In genomic region chr2:85728883-85729824, GRCh38 we compare ENCODE assay signal across 8 cellular contexts. TPM values are rescaled to one million over a fixed set of nuclear protein-coding genes. Genes with fewer than 3 reads are reported as not detected.
DNase-seq lines count a peak whose midpoint lies in the region; ATAC-seq and TF ChIP-seq lines count a peak whose summit lies in the region.

No MANE protein-coding gene starts in this region.

- no peaks in the 10 kb centered on the region for H3K27me3 ChIP-seq in left lung

- TF ChIP-seq CTCF in GM12801 (IDR thresholded peaks at IDR 0.05; ENCODE audit: extremely low read depth, insufficient read length) (peak; percentile 50), chondrocyte (IDR thresholded peaks at IDR 0.05) (peak; percentile 98), left lung (IDR thresholded peaks at IDR 0.05) (peak; percentile 91 to 93)

- H3K4me1 Mint-ChIP-seq in activated CD4-positive, alpha-beta T cell treated with anti-CD3 and anti-CD28 coated beads for 36 hours: no peaks in the 10 kb centered on the region
- H3K4me1 Mint-ChIP-seq in chondrocyte (ENCODE audit: low read depth): peaks cover 4% of the 10 kb centered on the region

- H3K4me3 ChIP-seq in left lung: no peak overlapping the region

- ATAC-seq in HG02938 (IDR thresholded peaks at IDR 0.05; ENCODE audit: unreplicated experiment) (peak; percentile 45), left lung (peak; percentile 98), HG02970 (IDR thresholded peaks at IDR 0.05; ENCODE audit: low FRiP score, unreplicated experiment) (no peak)
- peak; percentile 94 for ATAC-seq in activated CD4-positive, alpha-beta T cell treated with anti-CD3 and anti-CD28 coated beads for 36 hours

- peak overlapping the region; percentile 26 to 65 for H3K27ac ChIP-seq in left lung

- no peaks in the 10 kb centered on the region for H3K36me3 ChIP-seq in left lung

- POLR2A ChIA-PET in activated CD4-positive, alpha-beta T cell treated with anti-CD3 and anti-CD28 coated beads for 36 hours (lab: Charles Lee): interaction anchor here (0.6 kb wide), 1 partner anchor 42 kb away, joined by 3 read pairs; no protein-coding TSS in a partner anchor

- H3K9me3 ChIP-seq in left lung: no peaks in the 10 kb centered on the region

- intact Hi-C loops in activated CD4-positive, alpha-beta T cell treated with anti-CD3 and anti-CD28 coated beads for 36 hours (cut with DNase I, micrococcal nuclease): loop anchor here (1.0 to 10.0 kb wide), 4 partner anchors 76 to 353 kb away; no protein-coding TSS in a partner anchor
- intact Hi-C loops in left lung (cut with DNase I): loop anchor here in 1 of 2 donors (5.0 kb wide), 1 partner anchor 68 kb away; no protein-coding TSS in a partner anchor

- peaks cover 17 to 41% of the 10 kb centered on the region in 2 donors for H3K4me1 ChIP-seq in left lung

- H3K4me3 Mint-ChIP-seq in activated CD4-positive, alpha-beta T cell treated with anti-CD3 and anti-CD28 coated beads for 36 hours: no peak overlapping the region
- no peak overlapping the region for H3K4me3 Mint-ChIP-seq in chondrocyte (ENCODE audit: unreplicated experiment)

- CTCF ChIA-PET in activated CD4-positive, alpha-beta T cell treated with anti-CD3 and anti-CD28 coated beads for 36 hours (lab: Charles Lee): interaction anchor here (0.5 to 2.5 kb wide), 48 partner anchors 9 to 420 kb away, joined by 3 to 51 read pairs (median 5); partner anchors contain the start of gene ATOH8

- peak; percentile 41 to 89 for DNase-seq in NCI-H446 (lab: John Stamatoyannopoulos, UW)
- DNase-seq in activated CD4-positive, alpha-beta T cell treated with anti-CD3 and anti-CD28 coated beads for 36 hours: peak; percentile 87
- no peak for DNase-seq in chondrocyte (ENCODE audit: low spot score)
- DNase-seq in left lung: peak; percentile 87 to 97
- DNase-seq in stimulated activated CD4-positive, alpha-beta T cell treated with anti-CD3 and anti-CD28 coated beads, Interleukin-4, amount 100 ng/mL, for 4 hours: peak; percentile 47 to 76

- H3K27ac Mint-ChIP-seq in activated CD4-positive, alpha-beta T cell treated with anti-CD3 and anti-CD28 coated beads for 36 hours: no peak overlapping the region
- no peak overlapping the region for H3K27ac Mint-ChIP-seq in chondrocyte (ENCODE audit: unreplicated experiment)

- no peaks in the 10 kb centered on the region for H3K36me3 Mint-ChIP-seq in activated CD4-positive, alpha-beta T cell treated with anti-CD3 and anti-CD28 coated beads for 36 hours (ENCODE audit: low read depth)
- H3K36me3 Mint-ChIP-seq in chondrocyte (ENCODE audit: low read depth): peaks cover 1% of the 10 kb centered on the region

- H3K27me3 Mint-ChIP-seq in activated CD4-positive, alpha-beta T cell treated with anti-CD3 and anti-CD28 coated beads for 36 hours: peaks cover 7% of the 10 kb centered on the region
- H3K27me3 Mint-ChIP-seq in chondrocyte (ENCODE audit: low read depth): peaks cover 51% of the 10 kb centered on the region

- H3K9me3 Mint-ChIP-seq in activated CD4-positive, alpha-beta T cell treated with anti-CD3 and anti-CD28 coated beads for 36 hours (ENCODE audit: low read depth): no peaks in the 10 kb centered on the region
- no peaks in the 10 kb centered on the region for H3K9me3 Mint-ChIP-seq in chondrocyte (ENCODE audit: low read depth)

RNA-seq across cellular contexts. Expression of gene ATOH8, which starts 24.6 kb away (rescaled TPM):
- not detected for total RNA-seq in activated CD4-positive, alpha-beta T cell treated with anti-CD3 and anti-CD28 coated beads for 36 hours
- total RNA-seq in chondrocyte (2.2 to 10.3 TPM (median 2.7 TPM) in 3 replicates), left lung (10 to 100 TPM; 24.7 to 27.1 TPM)

RNA-seq across cellular contexts. Expression of gene GNLY, which starts 35.0 kb away (rescaled TPM):
- total RNA-seq in activated CD4-positive, alpha-beta T cell treated with anti-CD3 and anti-CD28 coated beads for 36 hours: 10 to 100 TPM; 18.9 to 21.6 TPM
- total RNA-seq in chondrocyte (not detected in 3 replicates), left lung (10 to 100 TPM in 1 of 2 donors, 1 to 10 TPM in 1; 9.2 to 10.5 TPM)
